In genomic region chr7:140568021-140568813, GRCh38 we compare ENCODE assay signal across 19 cellular contexts.
A peak's percentile ranks its signal among the peaks of the same experiment; 100 is the strongest.
DNase-seq lines count a peak whose midpoint lies in the region; ATAC-seq, FAIRE-seq and TF ChIP-seq lines count a peak whose summit lies in the region.
"Had no signal": no experiment of that assay in that cellular context is flagged by ENCODE, and none has a peak within 500 bp of the region (broad histone marks: within the 10 kb centered on the region; RNA-seq: fewer than 3 reads in every experiment).

No MANE protein-coding gene starts in this region.

- 56% methylated on average over 17 of the region's 17 CpGs for WGBS in right cardiac atrium
- WGBS in sigmoid colon, 2 donors, result 88 to 91% methylated on average over 17 of the region's 17 CpGs

- no peak for TF ChIP-seq POLR2A in sigmoid colon (IDR thresholded peaks at IDR 0.05)

- H3K27me3 ChIP-seq in right cardiac atrium (ENCODE audit: control insufficient read depth, insufficient read depth), result no peaks in the 10 kb centered on the region
- H3K27me3 ChIP-seq in sigmoid colon, result no peaks in the 10 kb centered on the region

- no peak for TF ChIP-seq CTCF in sigmoid colon (IDR thresholded peaks at IDR 0.05)

- intact Hi-C loops in Right ventricle myocardium inferior (cut with DNase I) (no loop called here), cardiac septum (cut with DNase I) (loop anchor here (5.0 kb wide), 1 partner anchor 51 kb away; no protein-coding TSS in a partner anchor), right cardiac atrium (cut with DNase I) (no loop called here), sigmoid colon (cut with DNase I) (no loop called here)

- H3K27ac ChIP-seq in right cardiac atrium (ENCODE audit: low read length), result peak overlapping the region; percentile 20
- peak overlapping the region; percentile 64 to 83 (median 74) for H3K27ac ChIP-seq in sigmoid colon
- H3K27ac ChIP-seq: 22Rv1, KMS-11 had no signal

- TF ChIP-seq EP300 in sigmoid colon (IDR thresholded peaks at IDR 0.05), result no peak

- H3K4me3 ChIP-seq in right cardiac atrium (ENCODE audit: low read length) (no peak overlapping the region), sigmoid colon (no peak overlapping the region)
- H3K4me3 ChIP-seq: HAP-1 had no signal

- H3K9me3 ChIP-seq in right cardiac atrium (ENCODE audit: control insufficient read depth, low read length), result no peaks in the 10 kb centered on the region
- H3K9me3 ChIP-seq in sigmoid colon, result no peaks in the 10 kb centered on the region
- H3K9me3 ChIP-seq: HAP-1, SK-N-SH had no signal

- H3K36me3 ChIP-seq in sigmoid colon, result peaks cover 0 to 5% (median 0%) of the 10 kb centered on the region in 4 donors

- DNase-seq in Right ventricle myocardium inferior (ENCODE audit: missing footprints) (no peak), cardiac septum (ENCODE audit: low spot score) (no peak), right cardiac atrium (peak in 2 of 3 donors; percentile 68 to 80), sigmoid colon (no peak), activated gamma-delta T cell treated with Interleukin-2 at 50 U/mL for 16 hours (no peak), HUDEP-2 (lab: John Stamatoyannopoulos, UW; ENCODE audit: unreplicated experiment in 76 of 76) (no peak), RCC 7860 (ENCODE audit: low spot score) (no peak)
- DNase-seq: CD8-positive, alpha-beta T cell; NCI-H1092; NCI-H1694; NCI-H2107; NCI-H2227 treated with DMSO at 0.1 percent for 48 hours; NCI-H524; SHP77; SK-N-SH had no signal

- ATAC-seq in Right ventricle myocardium inferior (peak; percentile 23), right cardiac atrium (peak in 1 of 2 donors; percentile 41), HG02571 (IDR thresholded peaks at IDR 0.05; ENCODE audit: unreplicated experiment) (no peak)
- ATAC-seq: CD8-positive, alpha-beta T cell had no signal

- H3K4me1 ChIP-seq in right cardiac atrium (ENCODE audit: control insufficient read depth, insufficient read depth, low read length) (peaks cover 8% of the 10 kb centered on the region), sigmoid colon (peaks cover 0 to 20% (median 18%) of the 10 kb centered on the region in 4 donors)

- no peak for FAIRE-seq in RCC 7860 (lab: Jason Lieb, UNC)

Comparison
In these comparisons a context has a peak if more than half of its experiments do, and no peak if none do; other contexts are left out.
1. DNase-seq: peak in right cardiac atrium (2 of 3); none in Right ventricle myocardium inferior (single experiment), cardiac septum (single experiment), sigmoid colon (single experiment), activated gamma-delta T cell treated with Interleukin-2 at 50 U/mL for 16 hours (single experiment), HUDEP-2 (0 of 76) and RCC 7860 (single experiment).